Comparison of ENCODE assay signal across 23 cellular contexts in genomic region chr17:5020502-5021023, GRCh38. TPM values are rescaled to one million over a fixed set of nuclear protein-coding genes. Genes with fewer than 3 reads are reported as not detected.
DNase-seq lines count a peak whose midpoint lies in the region; ATAC-seq, FAIRE-seq and TF ChIP-seq lines count a peak whose summit lies in the region.
"Had no signal": no experiment of that assay in that cellular context is flagged by ENCODE, and none has a peak within 500 bp of the region (broad histone marks: within the 10 kb centered on the region; RNA-seq: fewer than 3 reads in every experiment).

No MANE protein-coding gene starts in this region.

- no peak overlapping the region for H3K4me3 ChIP-seq in BLaER1 treated with 17β-estradiol and CSF1 and Interleukin-3, amounts not matched to agents 10 nM and 100 nM
- H3K4me3 ChIP-seq: BLaER1, GM12878 had no signal

- H3K27ac ChIP-seq in BLaER1 treated with 17β-estradiol and CSF1 and Interleukin-3, amounts not matched to agents 10 nM and 100 nM = no peak overlapping the region
- peak overlapping the region; percentile 16; the same call in 1 of the 2 replicates for H3K27ac ChIP-seq in RWPE1
- H3K27ac ChIP-seq: 22Rv1, BLaER1 had no signal

- H3K36me3 ChIP-seq in BLaER1 treated with 17β-estradiol and CSF1 and Interleukin-3, amounts not matched to agents 10 nM and 100 nM = peaks cover 46 to 88% (median 56%) of the 10 kb centered on the region in 11 experiments

- H3K4me3 Mint-ChIP-seq in endothelial cell (ENCODE audit: unreplicated experiment) = peak overlapping the region; percentile 15
- H3K4me3 Mint-ChIP-seq in stimulated activated memory B cell treated with anti-CD40 and anti-IgM and Interleukin-4, amounts not matched to agents 10 μg/mL and 1 μg/mL and 100 μg/mL, for 72 hours = no peak overlapping the region
- H3K4me3 Mint-ChIP-seq: B cell; CD4-positive, alpha-beta T cell; CD8-positive, alpha-beta memory T cell had no signal

- H3K4me1 Mint-ChIP-seq in endothelial cell (ENCODE audit: unreplicated experiment) = peaks cover 3% of the 10 kb centered on the region
- peaks cover 15% of the 10 kb centered on the region for H3K4me1 Mint-ChIP-seq in stimulated activated memory B cell treated with anti-CD40 and anti-IgM and Interleukin-4, amounts not matched to agents 10 μg/mL and 1 μg/mL and 100 μg/mL, for 72 hours

- H3K27me3 ChIP-seq in BLaER1 treated with 17β-estradiol and CSF1 and Interleukin-3, amounts not matched to agents 10 nM and 100 nM = no peaks in the 10 kb centered on the region
- H3K27me3 ChIP-seq: BLaER1 had no signal

- no peaks in the 10 kb centered on the region for H3K9me3 ChIP-seq in BLaER1 treated with 17β-estradiol and CSF1 and Interleukin-3, amounts not matched to agents 10 nM and 100 nM (replicated peaks in 1 of 11)
- H3K9me3 ChIP-seq: BLaER1 had no signal

- no peak for DNase-seq in RWPE1 (ENCODE audit: low spot score)
- no peak for DNase-seq in endothelial cell (ENCODE audit: low spot score)
- no peak for DNase-seq in NCI-H1694 treated with DMSO at 0.1 percent for 48 hours (lab: John Stamatoyannopoulos, UW)
- DNase-seq in GM19240 (ENCODE audit: insufficient read length, low spot score) = no peak
- DNase-seq in frontal cortex (ENCODE audit: low spot score in 2 of 2) = no peak
- DNase-seq: CD4-positive, alpha-beta T cell; CD8-positive, alpha-beta memory T cell; DMS 273 treated with DMSO at 0.1 percent for 48 hours; DMS79; EL; GDM1; GOT3; HCEC 1CT had no signal

- H3K4me1 ChIP-seq in BLaER1 treated with 17β-estradiol and CSF1 and Interleukin-3, amounts not matched to agents 10 nM and 100 nM = peaks cover 32 to 54% (median 46%) of the 10 kb centered on the region in 10 experiments

- peak overlapping the region in 8 of 11 experiments; percentile 33 to 80 (median 52); a peak in 13 of 22 replicates for H3K4me2 ChIP-seq in BLaER1 treated with 17β-estradiol and CSF1 and Interleukin-3, amounts not matched to agents 10 nM and 100 nM
- H3K4me2 ChIP-seq: BLaER1 had no signal

- H3K9me3 Mint-ChIP-seq in endothelial cell (ENCODE audit: unreplicated experiment) = no peaks in the 10 kb centered on the region
- no peaks in the 10 kb centered on the region for H3K9me3 Mint-ChIP-seq in stimulated activated memory B cell treated with anti-CD40 and anti-IgM and Interleukin-4, amounts not matched to agents 10 μg/mL and 1 μg/mL and 100 μg/mL, for 72 hours
- H3K9me3 Mint-ChIP-seq: CD4-positive, alpha-beta T cell; CD8-positive, alpha-beta memory T cell had no signal

- H3K9ac ChIP-seq in BLaER1 treated with 17β-estradiol and CSF1 and Interleukin-3, amounts not matched to agents 10 nM and 100 nM = peak overlapping the region in 1 of 11 experiments; percentile 4; a peak in 1 of 22 replicates
- H3K9ac ChIP-seq: BLaER1 had no signal

- ATAC-seq in stimulated activated memory B cell treated with anti-CD40 and anti-IgM and Interleukin-4, amounts not matched to agents 10 μg/mL and 1 μg/mL and 100 μg/mL, for 72 hours = no peak
- ATAC-seq: GM12878 had no signal

- H3K27me3 Mint-ChIP-seq in endothelial cell (ENCODE audit: unreplicated experiment) = no peaks in the 10 kb centered on the region
- no peaks in the 10 kb centered on the region for H3K27me3 Mint-ChIP-seq in stimulated activated memory B cell treated with anti-CD40 and anti-IgM and Interleukin-4, amounts not matched to agents 10 μg/mL and 1 μg/mL and 100 μg/mL, for 72 hours
- H3K27me3 Mint-ChIP-seq: B cell; CD4-positive, alpha-beta T cell; CD8-positive, alpha-beta memory T cell had no signal

- peak overlapping the region; percentile 58 for H3K27ac Mint-ChIP-seq in endothelial cell (ENCODE audit: unreplicated experiment)
- peak overlapping the region; percentile 2 for H3K27ac Mint-ChIP-seq in stimulated activated memory B cell treated with anti-CD40 and anti-IgM and Interleukin-4, amounts not matched to agents 10 μg/mL and 1 μg/mL and 100 μg/mL, for 72 hours
- H3K27ac Mint-ChIP-seq: B cell; CD4-positive, alpha-beta T cell had no signal

- POLR2A ChIA-PET in RWPE1 (lab: Yijun Ruan, JAX; ENCODE audit: low non-redundant PET) = no interaction called here

- peaks cover 49% of the 10 kb centered on the region for H3K36me3 Mint-ChIP-seq in endothelial cell (ENCODE audit: low read depth, unreplicated experiment)
- peaks cover 67% of the 10 kb centered on the region for H3K36me3 Mint-ChIP-seq in stimulated activated memory B cell treated with anti-CD40 and anti-IgM and Interleukin-4, amounts not matched to agents 10 μg/mL and 1 μg/mL and 100 μg/mL, for 72 hours

- H4K20me1 ChIP-seq in BLaER1 treated with 17β-estradiol and CSF1 and Interleukin-3, amounts not matched to agents 10 nM and 100 nM = peaks cover 0 to 57% (median 3%) of the 10 kb centered on the region in 11 experiments; a peak in 9 of 22 replicates

- FAIRE-seq in frontal cortex (lab: Jason Lieb, UNC) = no peak
- FAIRE-seq: A204.1, D721Med, GM12878, GM19239, H54 had no signal

- CTCF ChIA-PET in RWPE1 (lab: Yijun Ruan, JAX) = no interaction called here

- no peak for TF ChIP-seq CTCF in RWPE1 (conservative IDR thresholded peaks at IDR 0.05; ENCODE audit: low read depth)
- no peak for TF ChIP-seq CTCF in endothelial cell (IDR thresholded peaks at IDR 0.05; ENCODE audit: unreplicated experiment)

RNA-seq across cellular contexts. Expression of gene SLC52A1, which starts 14.7 kb away (rescaled TPM):
- total RNA-seq in endothelial cell (ENCODE audit: unreplicated experiment) (0.21 TPM), frontal cortex (not detected)
- total RNA-seq: B cell had no signal

RNA-seq across cellular contexts. Expression of gene KIF1C, which starts 22.8 kb away (rescaled TPM):
- total RNA-seq in endothelial cell (ENCODE audit: unreplicated experiment) (127 TPM), frontal cortex (10.2 TPM)

RNA-seq across cellular contexts. Expression of gene INCA1, which starts 23.2 kb away (rescaled TPM):
- total RNA-seq in endothelial cell (ENCODE audit: unreplicated experiment) (2.2 TPM), frontal cortex (not detected)

RNA-seq across cellular contexts. Expression of gene CAMTA2, which starts 33.1 kb away (rescaled TPM):
- total RNA-seq in endothelial cell (ENCODE audit: unreplicated experiment) (42.3 TPM), frontal cortex (3.3 TPM)

RNA-seq across cellular contexts. Expression of gene SPAG7, which starts 52.9 kb away (rescaled TPM):
- total RNA-seq in endothelial cell (ENCODE audit: unreplicated experiment) (67.3 TPM), frontal cortex (27.7 TPM)

Comparison
In these comparisons a context has a peak if more than half of its experiments do, and no peak if none do; other contexts are left out.
1. RNA of gene KIF1C, which starts 22.8 kb away (total RNA-seq): 127 TPM in endothelial cell (single experiment); 10.2 TPM in frontal cortex (single experiment); every median in the first group is over 10 times any median in the second.